1 cellular context compared by ENCODE assay signal in the genomic region with DNA sequence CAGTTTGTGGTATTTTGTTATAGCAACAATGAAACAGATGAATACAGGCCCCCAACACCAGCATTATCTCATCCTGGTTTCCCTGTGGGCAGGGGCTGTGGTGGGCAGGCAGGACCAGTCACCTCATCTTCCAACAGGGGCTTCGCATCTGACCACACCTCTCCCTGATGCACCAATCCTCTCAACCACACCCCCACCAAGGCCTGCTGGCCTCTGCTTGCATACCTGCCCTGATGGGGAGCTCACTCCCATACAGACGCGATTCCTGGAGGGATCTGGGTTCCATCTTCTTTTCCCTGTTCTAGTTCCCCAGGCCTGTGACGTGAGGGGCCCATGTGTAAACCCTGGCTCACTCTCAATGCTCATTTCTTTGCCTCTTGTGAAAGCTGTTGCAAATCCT. TPM values are rescaled to one million over a fixed set of nuclear protein-coding genes. Genes with fewer than 3 reads are reported as not detected.
"Had no signal": no experiment of that assay in that cellular context is flagged by ENCODE, and none has a peak within 500 bp of the region (broad histone marks: within the 10 kb centered on the region; RNA-seq: fewer than 3 reads in every experiment).

No MANE protein-coding gene starts in this region.

RNA-seq across cellular contexts. Expression of a gene that starts 56.9 kb away (rescaled TPM):
- polyA plus RNA-seq: immature natural killer cell had no signal
